In the genomic region with DNA sequence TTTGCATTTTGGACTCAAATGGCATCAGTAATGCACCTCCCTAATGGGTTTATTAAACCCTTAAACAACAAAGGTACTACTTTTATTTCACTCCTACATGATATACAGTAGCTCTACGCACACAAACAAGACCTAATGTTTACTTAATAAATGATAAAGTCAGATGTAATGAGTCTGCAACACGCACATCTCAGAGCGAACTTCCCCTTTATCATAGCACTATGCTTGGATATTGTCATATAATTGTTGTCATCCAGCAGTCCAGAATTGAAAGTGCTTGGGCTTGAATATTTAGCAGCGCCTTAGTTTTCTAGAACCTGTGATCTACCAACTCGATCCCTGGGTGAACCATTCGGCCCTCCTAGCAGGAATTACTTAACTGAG, we compare ENCODE assay signal across 8 cellular contexts. TPM values are rescaled to one million over a fixed set of nuclear protein-coding genes. Genes with fewer than 3 reads are reported as not detected.
A peak's percentile ranks its signal among the peaks of the same experiment; 100 is the strongest.
DNase-seq lines count a peak whose midpoint lies in the region; ATAC-seq and TF ChIP-seq lines count a peak whose summit lies in the region.

No MANE protein-coding gene starts in this region.

- H3K27ac ChIP-seq in suprapubic skin, result peak overlapping the region; percentile 94

- peak overlapping the region; percentile 78 for H3K4me3 ChIP-seq in suprapubic skin

- peaks cover 3% of the 10 kb centered on the region for H3K36me3 ChIP-seq in suprapubic skin

- peaks cover 18% of the 10 kb centered on the region for H3K4me1 ChIP-seq in suprapubic skin

- TF ChIP-seq CTCF in suprapubic skin (IDR thresholded peaks at IDR 0.05), result no peak

- H3K27me3 ChIP-seq in suprapubic skin, result no peaks in the 10 kb centered on the region

- no peaks in the 10 kb centered on the region for H3K9me3 Mint-ChIP-seq in activated T-cell treated with anti-CD3 and anti-CD28 coated beads, Interleukin-2, amount 50 U/mL, for 72 hours
- H3K9me3 Mint-ChIP-seq in IgD-negative memory B cell, result no peaks in the 10 kb centered on the region
- H3K9me3 Mint-ChIP-seq in activated naive CD8-positive, alpha-beta T cell treated with anti-CD3 and anti-CD28 coated beads for 36 hours, result no peaks in the 10 kb centered on the region

- WGBS in suprapubic skin, result 1% methylated on average over 6 of the region's 6 CpGs

- H3K4me1 Mint-ChIP-seq in activated T-cell treated with anti-CD3 and anti-CD28 coated beads, Interleukin-2, amount 50 U/mL, for 72 hours (ENCODE audit: low read depth), result peaks cover 39% of the 10 kb centered on the region
- H3K4me1 Mint-ChIP-seq in IgD-negative memory B cell, result peaks cover 12 to 16% (median 14%) of the 10 kb centered on the region in 3 donors
- H3K4me1 Mint-ChIP-seq in activated naive CD8-positive, alpha-beta T cell treated with anti-CD3 and anti-CD28 coated beads for 36 hours, result peaks cover 37% of the 10 kb centered on the region

- H3K36me3 Mint-ChIP-seq in activated T-cell treated with anti-CD3 and anti-CD28 coated beads, Interleukin-2, amount 50 U/mL, for 72 hours (ENCODE audit: insufficient read depth in 2 of 2), result peaks cover 0 to 4% of the 10 kb centered on the region in 2 donors
- H3K36me3 Mint-ChIP-seq in IgD-negative memory B cell, result peaks cover 3% of the 10 kb centered on the region
- H3K36me3 Mint-ChIP-seq in activated naive CD8-positive, alpha-beta T cell treated with anti-CD3 and anti-CD28 coated beads for 36 hours, result peaks cover 10% of the 10 kb centered on the region

- TF ChIP-seq POLR2A in suprapubic skin (IDR thresholded peaks at IDR 0.05), result no peak

- peak overlapping the region; percentile 84 to 95 for H3K4me3 Mint-ChIP-seq in activated T-cell treated with anti-CD3 and anti-CD28 coated beads, Interleukin-2, amount 50 U/mL, for 72 hours
- H3K4me3 Mint-ChIP-seq in IgD-negative memory B cell, result peak overlapping the region; percentile 85 to 95 (median 90)
- peak overlapping the region; percentile 82 for H3K4me3 Mint-ChIP-seq in activated naive CD8-positive, alpha-beta T cell treated with anti-CD3 and anti-CD28 coated beads for 36 hours

- H3K27me3 Mint-ChIP-seq in activated T-cell treated with anti-CD3 and anti-CD28 coated beads, Interleukin-2, amount 50 U/mL, for 72 hours (ENCODE audit: low read depth), result peaks cover 14% of the 10 kb centered on the region
- no peaks in the 10 kb centered on the region for H3K27me3 Mint-ChIP-seq in IgD-negative memory B cell
- peaks cover 3% of the 10 kb centered on the region for H3K27me3 Mint-ChIP-seq in activated naive CD8-positive, alpha-beta T cell treated with anti-CD3 and anti-CD28 coated beads for 36 hours

- H3K27ac Mint-ChIP-seq in activated T-cell treated with anti-CD3 and anti-CD28 coated beads, Interleukin-2, amount 50 U/mL, for 72 hours, result peak overlapping the region; percentile 95
- peak overlapping the region; percentile 13 to 87 (median 55) for H3K27ac Mint-ChIP-seq in IgD-negative memory B cell
- peak overlapping the region; percentile 98 for H3K27ac Mint-ChIP-seq in activated naive CD8-positive, alpha-beta T cell treated with anti-CD3 and anti-CD28 coated beads for 36 hours

- H3K9me3 ChIP-seq in suprapubic skin, result no peaks in the 10 kb centered on the region

- no peak for ATAC-seq in activated T-cell treated with anti-CD3 and anti-CD28 coated beads, Interleukin-2, amount 50 U/mL, for 72 hours (replicated peaks in 1 of 2)

- DNase-seq in activated T-cell treated with anti-CD3 and anti-CD28 coated beads, Interleukin-2, amount 50 U/mL, for 72 hours, result no peak
- DNase-seq in activated T-cell treated with anti-CD3 and anti-CD28 coated beads for 4 hours, result no peak
- DNase-seq in activated naive CD8-positive, alpha-beta T cell treated with anti-CD3 and anti-CD28 coated beads for 36 hours, result no peak
- peak; percentile 12 for DNase-seq in inferior parietal cortex (ENCODE audit: extremely low spot score)
- no peak for DNase-seq in suprapubic skin (ENCODE audit: low spot score in 2 of 2)
- DNase-seq in stimulated activated CD4-positive, alpha-beta T cell treated with anti-CD3 and anti-CD28 coated beads, Interleukin-4, amount 100 ng/mL, for 4 hours, result no peak
- DNase-seq in T-helper 9 cell, result no peak

- no peak for TF ChIP-seq EP300 in suprapubic skin (IDR thresholded peaks at IDR 0.05)

RNA-seq across cellular contexts. Expression of gene PARP4, which starts 0.8 kb away (rescaled TPM):
- 10 to 100 TPM; 23.1 to 37.4 TPM for total RNA-seq in activated T-cell treated with anti-CD3 and anti-CD28 coated beads, Interleukin-2, amount 50 U/mL, for 72 hours
- polyA plus RNA-seq in IgD-negative memory B cell, result 44.3 TPM
- total RNA-seq in activated naive CD8-positive, alpha-beta T cell treated with anti-CD3 and anti-CD28 coated beads for 36 hours, result 10 to 100 TPM; 20.2 to 20.9 TPM
- 10 to 100 TPM; 22.3 to 45.0 (median 24.2) TPM for total RNA-seq in suprapubic skin
